22 cellular contexts compared by ENCODE assay signal in the genomic region with DNA sequence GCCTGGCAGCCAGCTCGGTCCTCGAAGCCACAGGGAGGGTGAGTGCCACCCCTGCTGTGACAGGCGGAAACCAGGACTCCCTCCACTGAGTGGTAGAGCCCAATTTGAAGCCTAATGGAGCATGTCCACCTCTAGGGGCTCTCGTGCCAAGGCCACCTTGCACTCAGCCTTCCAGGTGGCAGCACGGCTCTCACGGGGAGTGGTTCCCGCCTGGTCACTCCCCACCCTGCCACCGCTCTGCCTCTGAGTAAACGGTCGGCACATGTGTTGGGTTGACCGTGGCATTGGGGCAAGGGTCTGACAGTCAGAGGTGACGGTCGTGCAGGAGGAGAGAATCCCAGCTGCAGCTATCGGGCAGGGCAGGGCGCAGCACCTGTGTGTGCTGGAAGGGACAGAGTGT. TPM values are rescaled to one million over a fixed set of nuclear protein-coding genes. Genes with fewer than 3 reads are reported as not detected.
A peak's percentile ranks its signal among the peaks of the same experiment; 100 is the strongest.
DNase-seq lines count a peak whose midpoint lies in the region; ATAC-seq and TF ChIP-seq lines count a peak whose summit lies in the region.
"Had no signal": no experiment of that assay in that cellular context is flagged by ENCODE, and none has a peak within 500 bp of the region (broad histone marks: within the 10 kb centered on the region; RNA-seq: fewer than 3 reads in every experiment).

No MANE protein-coding gene starts in this region.

- ATAC-seq in CD4-positive, alpha-beta T cell (ENCODE audit: poor library complexity) = no peak
- ATAC-seq in IMR-90 (ENCODE audit: low read depth) (no peak), GM18520 (IDR thresholded peaks at IDR 0.05; ENCODE audit: unreplicated experiment) (no peak)
- ATAC-seq: Right ventricle myocardium inferior had no signal

- dilution Hi-C loops in IMR-90 (cut with HindIII; ENCODE audit: low sequenced_read_pairs, unreplicated experiment) = no loop called here

- H2BK120ac ChIP-seq in IMR-90 (ENCODE audit: low read depth, low read length) (no peak overlapping the region), neuronal stem cell (ENCODE audit: low read depth, low read length) (no peak overlapping the region)

- no peak overlapping the region for H4K91ac ChIP-seq in IMR-90 (ENCODE audit: insufficient read depth, low read depth, low read length)
- no peak overlapping the region for H4K91ac ChIP-seq in neuronal stem cell (ENCODE audit: low read depth, low read length, poor library complexity)

- H4K8ac ChIP-seq in IMR-90 (ENCODE audit: low read depth in 2 of 2, low read length in 2 of 2) (no peak overlapping the region), neuronal stem cell (ENCODE audit: low read depth, low read length) (no peak overlapping the region)

- H3K18ac ChIP-seq in IMR-90 (ENCODE audit: low read depth, low read length) (no peak overlapping the region), neuronal stem cell (ENCODE audit: low read length) (peak overlapping the region; percentile 55)

- no peak overlapping the region for H2AK5ac ChIP-seq in IMR-90 (ENCODE audit: low read depth, low read length)
- no peak overlapping the region for H2AK5ac ChIP-seq in neuronal stem cell (ENCODE audit: low read depth, low read length)

- H3K4me2 ChIP-seq in IMR-90 (ENCODE audit: low read depth, low read length) = no peak overlapping the region
- H3K4me2 ChIP-seq in neuronal stem cell (ENCODE audit: insufficient read depth, low read length, poor library complexity, severe bottlenecking) = no peak overlapping the region

- H4K5ac ChIP-seq in IMR-90 (ENCODE audit: low read depth, low read length) = no peak overlapping the region

- POLR2A ChIA-PET in CD4-positive, alpha-beta T cell (lab: Charles Lee) = no interaction called here
- POLR2A ChIA-PET in IMR-90 (lab: Charles Lee; ENCODE audit: unreplicated experiment) = no interaction called here

- no peaks in the 10 kb centered on the region for H3K27me3 Mint-ChIP-seq in CD4-positive, alpha-beta T cell
- H3K27me3 Mint-ChIP-seq: CD8-positive, alpha-beta memory T cell had no signal

- H2BK12ac ChIP-seq in neuronal stem cell (ENCODE audit: low read length) = no peak overlapping the region

- no peak overlapping the region for H3K27ac ChIP-seq in CD4-positive, alpha-beta T cell (ENCODE audit: low read depth, low read length)
- H3K27ac ChIP-seq in IMR-90 (ENCODE audit: insufficient read depth, low read length) (no peak overlapping the region), neuronal stem cell (replicated peaks; ENCODE audit: low read length) (no peak overlapping the region)

- no peaks in the 10 kb centered on the region for H3K9me3 ChIP-seq in CD4-positive, alpha-beta T cell (ENCODE audit: control insufficient read depth, low read length)
- no peaks in the 10 kb centered on the region for H3K9me3 ChIP-seq in IMR-90 (ENCODE audit: control insufficient read depth, insufficient read depth, low read length)
- peaks cover 23 to 28% of the 10 kb centered on the region in 2 donors for H3K9me3 ChIP-seq in neuronal stem cell (replicated peaks in 1 of 2; ENCODE audit: control insufficient read depth in 2 of 2, insufficient read depth in 1 of 2, low read depth in 1 of 2, low read length in 2 of 2)

- H3K56ac ChIP-seq in IMR-90 (ENCODE audit: extremely low read depth, insufficient read depth, low read length) = no peak overlapping the region

- no peak overlapping the region for H3K4me3 Mint-ChIP-seq in CD4-positive, alpha-beta T cell
- H3K4me3 Mint-ChIP-seq: CD8-positive, alpha-beta memory T cell; T-helper 1 cell treated with Interleukin-12 subunit alpha and Interleukin-12 subunit beta and Interleukin-4 antibody, amounts not matched to agents 30 μg/mL and 1 μg/mL, for 36 hours had no signal

- H3K27me3 ChIP-seq in CD4-positive, alpha-beta T cell (ENCODE audit: control insufficient read depth, insufficient read depth, low read length) = no peaks in the 10 kb centered on the region
- no peaks in the 10 kb centered on the region for H3K27me3 ChIP-seq in IMR-90 (ENCODE audit: control insufficient read depth, insufficient read depth, low read length)
- H3K27me3 ChIP-seq in neuronal stem cell (ENCODE audit: control insufficient read depth in 3 of 3, insufficient read depth in 3 of 3, low read depth in 1 of 3, low read length in 3 of 3) = no peaks in the 10 kb centered on the region

- TF ChIP-seq POLR2A in IMR-90 (IDR thresholded peaks at IDR 0.05; ENCODE audit: low read depth, low read length) = no peak

- no peak overlapping the region for H2BK5ac ChIP-seq in IMR-90 (ENCODE audit: low read depth, low read length, poor library complexity, severe bottlenecking)
- no peak overlapping the region for H2BK5ac ChIP-seq in neuronal stem cell (ENCODE audit: low read length)

- DNase-seq in CD4-positive, alpha-beta T cell = no peak
- DNase-seq in IMR-90 (no peak), NCI-H510A treated with DMSO at 0.1 percent for 48 hours (lab: John Stamatoyannopoulos, UW) (peak; percentile 67), neuronal stem cell (ENCODE audit: low spot score) (no peak), mesenteric fat pad (ENCODE audit: low spot score) (no peak), NCI-H2029 (lab: John Stamatoyannopoulos, UW) (no peak)
- DNase-seq: AML-193; Calu3; CD8-positive, alpha-beta memory T cell; EL; KG1; NCI-H1092 treated with DMSO at 0.1 percent for 48 hours; NCI-H1436 treated with DMSO at 0.1 percent for 48 hours; NCI-H2081; NCI-H524; NCI-H774; OCI-M1 had no signal

- H3K79me1 ChIP-seq in IMR-90 (ENCODE audit: low read depth in 1 of 2, low read length in 2 of 2) = no peaks in the 10 kb centered on the region
- H3K79me1 ChIP-seq in neuronal stem cell (ENCODE audit: low read depth, low read length) = no peaks in the 10 kb centered on the region

- no peak for TF ChIP-seq CTCF in CD4-positive, alpha-beta T cell (IDR thresholded peaks at IDR 0.05)
- no peak for TF ChIP-seq CTCF in IMR-90 (conservative IDR thresholded peaks at IDR 0.05; ENCODE audit: low read depth, low read length)

- H3K14ac ChIP-seq in IMR-90 (replicated peaks; ENCODE audit: low read depth, low read length) (no peak overlapping the region), neuronal stem cell (ENCODE audit: low read length) (no peak overlapping the region)

- 94% methylated on average over 9 of the region's 15 CpGs; no CpG with 5 or more reads in 1 of the 2 experiments for WGBS in IMR-90 (ENCODE audit: extremely low coverage in 2 of 2, insufficient read length in 1 of 2), 2 experiments
- WGBS in neuronal stem cell (ENCODE audit: extremely low coverage in 2 of 2, insufficient read length in 2 of 2, insufficient replicate concordance in 1 of 2), 2 donors = no CpG with 5 or more reads among the region's 15 CpGs

- H2AK9ac ChIP-seq in IMR-90 (replicated peaks; ENCODE audit: low read depth, low read length, poor library complexity) = peak overlapping the region; percentile 55

- H3K36me3 ChIP-seq in IMR-90 (ENCODE audit: control insufficient read depth, insufficient read depth, low read length) = peaks cover 71% of the 10 kb centered on the region
- H3K36me3 ChIP-seq in neuronal stem cell (replicated peaks in 1 of 2; ENCODE audit: control insufficient read depth in 2 of 2, insufficient read depth in 2 of 2, low read length in 2 of 2) = peaks cover 14 to 77% of the 10 kb centered on the region in 2 donors

- CTCF ChIA-PET in CD4-positive, alpha-beta T cell (lab: Charles Lee) = no interaction called here
- CTCF ChIA-PET in IMR-90 (lab: Yijun Ruan, JAX) = no interaction called here

- no peaks in the 10 kb centered on the region for H3K9me3 Mint-ChIP-seq in CD4-positive, alpha-beta T cell
- H3K9me3 Mint-ChIP-seq: CD8-positive, alpha-beta memory T cell; T-helper 1 cell treated with Interleukin-12 subunit alpha and Interleukin-12 subunit beta and Interleukin-4 antibody, amounts not matched to agents 30 μg/mL and 1 μg/mL, for 36 hours had no signal

- H3K4me1 Mint-ChIP-seq in CD4-positive, alpha-beta T cell (ENCODE audit: low read depth) = peaks cover 4% of the 10 kb centered on the region
- H3K4me1 Mint-ChIP-seq: CD8-positive, alpha-beta memory T cell had no signal

- in situ Hi-C loops in IMR-90 (cut with MboI; ENCODE audit: low sequenced_read_pairs) = no loop called here

- no peak overlapping the region for H2BK15ac ChIP-seq in IMR-90 (ENCODE audit: low read depth, low read length)
- H2BK15ac ChIP-seq in neuronal stem cell (ENCODE audit: low read length) = no peak overlapping the region

- no peaks in the 10 kb centered on the region for H4K20me1 ChIP-seq in IMR-90 (ENCODE audit: insufficient read depth, low read length)

- H3K9me1 ChIP-seq in IMR-90 (ENCODE audit: insufficient read depth, low read length) = peaks cover 3% of the 10 kb centered on the region; the same call in 1 of the 2 replicates

- H3K4me1 ChIP-seq in IMR-90 (ENCODE audit: control insufficient read depth, insufficient read depth, low read length) = no peaks in the 10 kb centered on the region
- H3K4me1 ChIP-seq in neuronal stem cell (ENCODE audit: control insufficient read depth in 2 of 2, insufficient read depth in 1 of 2, low read depth in 1 of 2, low read length in 2 of 2) = peaks cover 0 to 5% of the 10 kb centered on the region in 2 donors

- H3K4me3 ChIP-seq in IMR-90 (ENCODE audit: insufficient read depth, low read depth, low read length) (no peak overlapping the region), neuronal stem cell (ENCODE audit: low read length in 2 of 2) (no peak overlapping the region)

- no TSS peak for BruUV-seq in IMR-90 (replicated peaks; lab: Mats Ljungman, UMichigan)

- peak overlapping the region; percentile 39 for H3K27ac Mint-ChIP-seq in CD4-positive, alpha-beta T cell
- H3K27ac Mint-ChIP-seq: T-helper 1 cell treated with Interleukin-12 subunit alpha and Interleukin-12 subunit beta and Interleukin-4 antibody, amounts not matched to agents 30 μg/mL and 1 μg/mL, for 36 hours had no signal

- TF ChIP-seq RAD21 in IMR-90 (IDR thresholded peaks at IDR 0.05; ENCODE audit: low read length) = no peak

- intact Hi-C loops in CD4-positive, alpha-beta T cell (cut with DNase I, micrococcal nuclease) = loop anchor here in 1 of 2 experiments (5.0 kb wide), 1 partner anchor 48 kb away; no protein-coding TSS in a partner anchor
- intact Hi-C loops in IMR-90 (cut with micrococcal nuclease) = no loop called here

- H2BK20ac ChIP-seq in IMR-90 (ENCODE audit: low read depth, low read length) = no peak overlapping the region

- H2AFZ ChIP-seq in IMR-90 (replicated peaks; ENCODE audit: low read length, poor library complexity) (no peak overlapping the region), neuronal stem cell (ENCODE audit: low read length) (no peak overlapping the region)

- no peak overlapping the region for H3K4ac ChIP-seq in IMR-90 (ENCODE audit: low read depth, low read length)
- H3K4ac ChIP-seq in neuronal stem cell (ENCODE audit: low read length) = no peak overlapping the region

- H3K36me3 Mint-ChIP-seq in CD4-positive, alpha-beta T cell (ENCODE audit: low read depth) = peaks cover 65% of the 10 kb centered on the region

- H3K23ac ChIP-seq in IMR-90 (ENCODE audit: low read depth, low read length) (no peak overlapping the region), neuronal stem cell (ENCODE audit: low read depth, low read length, poor library complexity) (peak overlapping the region; percentile 32)

- H3K9ac ChIP-seq in IMR-90 (ENCODE audit: low read depth, low read length) = no peak overlapping the region
- peak overlapping the region; percentile 51 for H3K9ac ChIP-seq in neuronal stem cell (ENCODE audit: low read depth, low read length, poor library complexity)

RNA-seq across cellular contexts. Expression of a gene that starts 34.8 kb away (rescaled TPM):
- not detected for total RNA-seq in CD4-positive, alpha-beta T cell
- total RNA-seq in IMR-90 (2012; rRNA removed) (not detected in 2 replicates), mesenteric fat pad (not detected)
- not detected in 2 replicates for polyA plus RNA-seq in IMR-90 (2012; rRNA removed)
- polyA plus RNA-seq in IMR-90 (2012; cell fraction: cytosol; rRNA removed) = not detected in 2 replicates
- not detected in 2 replicates for polyA plus RNA-seq in IMR-90 (2012; cell fraction: nucleus; rRNA removed; ENCODE audit: low replicate concordance)
- not detected for polyA plus RNA-seq in neuronal stem cell (2013, experiment 1 of 2)
- not detected for polyA plus RNA-seq in neuronal stem cell (2013, experiment 2 of 2)
- total RNA-seq: A172, Calu3, Right ventricle myocardium inferior had no signal
- polyA plus RNA-seq: AG04450; CD8-positive, alpha-beta memory T cell had no signal

RNA-seq across cellular contexts. Expression of a gene that starts 43.7 kb away (rescaled TPM):
- total RNA-seq in CD4-positive, alpha-beta T cell = not detected
- total RNA-seq in IMR-90 (2012; rRNA removed) (0.36 TPM in 1 of 2 replicates, not detected in the other), mesenteric fat pad (1.1 TPM)
- polyA plus RNA-seq in IMR-90 (2012; rRNA removed) = 0.19 and 0.26 TPM in 2 replicates
- 0.87 and 0.90 TPM in 2 replicates for polyA plus RNA-seq in IMR-90 (2012; cell fraction: cytosol; rRNA removed)
- polyA plus RNA-seq in IMR-90 (2012; cell fraction: nucleus; rRNA removed; ENCODE audit: low replicate concordance) = 0.75 and 0.88 TPM in 2 replicates
- 1.6 TPM for polyA plus RNA-seq in neuronal stem cell (2013, experiment 1 of 2)
- 1.5 TPM for polyA plus RNA-seq in neuronal stem cell (2013, experiment 2 of 2)
- total RNA-seq: A172, Calu3 had no signal
